8 cellular contexts compared by ENCODE assay signal in the genomic region with DNA sequence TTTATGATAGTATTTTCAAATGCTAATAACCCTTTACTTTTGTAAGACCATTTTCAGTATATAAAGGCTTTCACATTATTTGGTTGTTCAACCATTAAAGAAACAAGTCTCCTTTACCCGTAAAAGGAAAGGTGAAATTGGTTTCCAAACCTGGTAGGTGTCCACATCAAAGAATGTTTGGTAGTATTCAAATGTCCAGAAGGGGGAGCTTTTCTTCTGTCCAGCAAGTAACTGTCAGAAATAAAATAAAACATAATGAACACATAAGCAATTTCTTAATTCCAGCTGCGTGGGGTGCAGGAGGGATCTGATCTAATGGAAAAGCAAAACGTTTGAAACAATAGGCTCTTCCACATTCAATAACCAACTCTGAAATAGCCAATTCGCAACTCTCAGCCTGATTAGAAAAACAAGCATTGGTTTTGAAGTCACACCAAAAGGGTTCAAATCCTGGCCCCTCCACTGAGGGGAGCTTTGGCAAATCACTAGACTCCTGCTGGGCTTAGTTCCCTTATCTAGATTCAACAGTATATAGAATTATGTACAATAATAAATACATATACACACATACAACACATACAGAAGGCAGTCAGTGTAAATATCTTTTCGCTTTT. TPM values are rescaled to one million over a fixed set of nuclear protein-coding genes. Genes with fewer than 3 reads are reported as not detected.
A peak's percentile ranks its signal among the peaks of the same experiment; 100 is the strongest.
DNase-seq lines count a peak whose midpoint lies in the region; ATAC-seq, FAIRE-seq and TF ChIP-seq lines count a peak whose summit lies in the region.

No MANE protein-coding gene starts in this region.

- ATAC-seq in HepG2 = no peak
- no peak for ATAC-seq in HG03457 (IDR thresholded peaks at IDR 0.05; ENCODE audit: unreplicated experiment)

- H4K20me1 ChIP-seq in HepG2 (ENCODE audit: insufficient read depth, low read length) = no peaks in the 10 kb centered on the region

- H3K4me2 ChIP-seq in HepG2 (ENCODE audit: low read depth, low read length) = no peak overlapping the region

- intact Hi-C loops in ascending aorta (cut with DNase I) (no loop called here), HepG2 (cut with micrococcal nuclease; ENCODE audit: unreplicated experiment) (loop anchor here (1.0 kb wide), 2 partner anchors 41 to 71 kb away; no protein-coding TSS in a partner anchor), posterior cingulate gyrus (cut with DNase I) (no loop called here)

- TF ChIP-seq CTCF in ascending aorta (IDR thresholded peaks at IDR 0.05) (peak; percentile 38 to 62 (median 42)), HepG2 (CRISPR knock-in tag; IDR thresholded peaks at IDR 0.05) (peak; percentile 67)

- no peaks in the 10 kb centered on the region for H3K4me1 ChIP-seq in ascending aorta
- H3K4me1 ChIP-seq in HepG2 (ENCODE audit: insufficient read depth, low read length) = no peaks in the 10 kb centered on the region

- no peak for TF ChIP-seq EP300 in HepG2 (IDR thresholded peaks at IDR 0.05; ENCODE audit: low read depth in 2 of 2, low read length in 2 of 2)
- no peak for TF ChIP-seq EP300 in HepG2 (CRISPR knock-in tag; IDR thresholded peaks at IDR 0.05; ENCODE audit: borderline replicate concordance)

- 58% methylated on average over 5 of the region's 5 CpGs for WGBS in HepG2 (ENCODE audit: low lambda C conversion rate)

- H2AFZ ChIP-seq in HepG2 (ENCODE audit: low read length) = no peak overlapping the region

- H3K9me3 ChIP-seq in ascending aorta (no peaks in the 10 kb centered on the region), HepG2 (ENCODE audit: low read length) (no peaks in the 10 kb centered on the region)

- CTCF ChIA-PET in HepG2 (lab: Yijun Ruan, JAX; ENCODE audit: low intra/inter-chr PET ratio, low total read pairs) = interaction anchor here (0.8 to 3.2 kb wide), 7 partner anchors 17 to 81 kb away, joined by 3 to 53 read pairs (median 7); partner anchors contain the start of gene LRRC42

- H3K27ac ChIP-seq in ascending aorta (no peak overlapping the region), HepG2 (ENCODE audit: extremely low read length, insufficient read depth, low read length) (no peak overlapping the region)

- POLR2A ChIA-PET in HepG2 (lab: Yijun Ruan, JAX) = interaction anchor here (1.1 kb wide), 1 partner anchor 67 kb away, joined by 5 read pairs; the partner anchor contains the start of genes IFT25 and LRRC42

- FAIRE-seq in HepG2 (lab: Jason Lieb, UNC) = peak; percentile 59

- no peak overlapping the region for H3K9ac ChIP-seq in HepG2 (ENCODE audit: insufficient read depth, low read depth, low read length)

- peak; percentile 49; the same call in 1 of the 2 replicates for TF ChIP-seq RAD21 in HepG2 (CRISPR knock-in tag; IDR thresholded peaks at IDR 0.05)

- no TSS peak for BruUV-seq in HepG2 (replicated peaks; lab: Mats Ljungman, UMichigan)

- H3K79me2 ChIP-seq in HepG2 (ENCODE audit: insufficient read depth, low read length) = no peaks in the 10 kb centered on the region

- peaks cover 50 to 67% of the 10 kb centered on the region in 2 donors for H3K36me3 ChIP-seq in ascending aorta
- H3K36me3 ChIP-seq in HepG2 (replicated peaks in 1 of 2; ENCODE audit: control insufficient read depth in 1 of 2, insufficient read depth in 2 of 2, low read length in 2 of 2) = peaks cover 7 to 13% of the 10 kb centered on the region in 2 experiments; a peak in 4 of 5 replicates

- in situ Hi-C loops in HepG2 (cut with HindIII; ENCODE audit: extremely low pct_ligation_motif_present, low pct_unique_long_range_greater_than_20kb) = no loop called here

- no peak for TF ChIP-seq POLR2A in HepG2 (IDR thresholded peaks at IDR 0.05; ENCODE audit: insufficient read depth in 1 of 2, low read depth in 2 of 2, low read length in 2 of 2)

- H3K27me3 ChIP-seq in ascending aorta (no peaks in the 10 kb centered on the region), HepG2 (ENCODE audit: control insufficient read depth in 1 of 2, insufficient read depth in 2 of 2, low read length in 2 of 2) (no peaks in the 10 kb centered on the region)

- no peak overlapping the region for H3K4me3 ChIP-seq in ascending aorta
- H3K4me3 ChIP-seq in HepG2 (replicated peaks in 1 of 3; ENCODE audit: insufficient read depth in 1 of 3, low read depth in 2 of 3, low read length in 3 of 3) = no peak overlapping the region

- DNase-seq in NCI-H2081 (lab: John Stamatoyannopoulos, UW) (peak; percentile 45 to 55), NCI-H2081 treated with DMSO at 0.1 percent for 48 hours (lab: John Stamatoyannopoulos, UW) (no peak), NCI-H2029 treated with DMSO at 0.1 percent for 48 hours (lab: John Stamatoyannopoulos, UW) (peak; percentile 76), ascending aorta (ENCODE audit: low spot score in 2 of 2) (no peak), HepG2 (ENCODE audit: low spot score) (peak; percentile 57), posterior cingulate gyrus (no peak), T1000 (lab: John Stamatoyannopoulos, UW) (no peak)

RNA-seq across cellular contexts. Expression of gene YIPF1, which starts 11.0 kb away (rescaled TPM):
- total RNA-seq in ascending aorta = 17.0 TPM
- 19.0 and 21.1 TPM in 2 replicates for total RNA-seq in HepG2 (2016; rRNA removed; fragmentation: Illumina TruSeq; extraction: Trizol)
- total RNA-seq in HepG2 (2016; cell fraction: cytosol; rRNA removed; fragmentation: Illumina TruSeq; extraction: Trizol; ENCODE audit: low read depth) = 7.5 and 9.3 TPM in 2 replicates
- total RNA-seq in HepG2 (2016; cell fraction: insoluble cytoplasmic fraction; rRNA removed; fragmentation: Illumina TruSeq; extraction: Trizol) = 18.1 and 18.6 TPM in 2 replicates
- total RNA-seq in HepG2 (2016; cell fraction: membrane; rRNA removed; fragmentation: Illumina TruSeq; extraction: Trizol) = 16.3 and 17.7 TPM in 2 replicates
- total RNA-seq in HepG2 (2016; cell fraction: nucleus; rRNA removed; fragmentation: Illumina TruSeq; extraction: Trizol) = 17.0 and 19.0 TPM in 2 replicates
- 30.8 and 31.9 TPM in 2 replicates for polyA plus RNA-seq in HepG2 (2011; rRNA removed)
- 23.5 and 33.7 TPM in 2 replicates for polyA plus RNA-seq in HepG2 (2011; cell fraction: cytosol; rRNA removed)
- polyA plus RNA-seq in HepG2 (2011; cell fraction: nucleus; rRNA removed) = 13.9 and 16.7 TPM in 2 replicates
- 13.4 and 20.3 TPM in 2 replicates for polyA plus RNA-seq in HepG2 (2012)
- 7.9 and 13.0 TPM in 2 replicates for polyA plus RNA-seq in HepG2 (2016; cell fraction: cytosol; fragmentation: Illumina TruSeq; extraction: Trizol; ENCODE audit: low read depth)
- polyA plus RNA-seq in HepG2 (2016; cell fraction: insoluble cytoplasmic fraction; fragmentation: Illumina TruSeq; extraction: Trizol; ENCODE audit: low read depth) = 20.3 and 20.4 TPM in 2 replicates
- 14.9 and 17.0 TPM in 2 replicates for polyA plus RNA-seq in HepG2 (2016; cell fraction: membrane; fragmentation: Illumina TruSeq; extraction: Trizol; ENCODE audit: low read depth)
- polyA plus RNA-seq in HepG2 (2016; cell fraction: nucleus; fragmentation: Illumina TruSeq; extraction: Trizol; ENCODE audit: insufficient read depth, low read depth) = 24.4 and 26.4 TPM in 2 replicates
- 26.9 and 28.2 TPM in 2 replicates for polyA minus RNA-seq in HepG2 (2011; rRNA and poly(A)+ RNA removed; ENCODE audit: low replicate concordance)
- 9.4 and 12.6 TPM in 2 replicates for polyA minus RNA-seq in HepG2 (2011; cell fraction: cytosol; rRNA and poly(A)+ RNA removed)
- 10.3 and 15.3 TPM in 2 replicates for polyA minus RNA-seq in HepG2 (2011; cell fraction: nucleus; rRNA and poly(A)+ RNA removed)

RNA-seq across cellular contexts. Expression of gene DIO1, which starts 15.4 kb away (rescaled TPM):
- total RNA-seq in ascending aorta (not detected), HepG2 (2016; rRNA removed; fragmentation: Illumina TruSeq; extraction: Trizol) (31.1 and 45.6 TPM in 2 replicates)
- total RNA-seq in HepG2 (2016; cell fraction: cytosol; rRNA removed; fragmentation: Illumina TruSeq; extraction: Trizol; ENCODE audit: low read depth) = 6.5 and 7.5 TPM in 2 replicates
- 32.5 and 46.6 TPM in 2 replicates for total RNA-seq in HepG2 (2016; cell fraction: insoluble cytoplasmic fraction; rRNA removed; fragmentation: Illumina TruSeq; extraction: Trizol)
- 19.8 and 20.1 TPM in 2 replicates for total RNA-seq in HepG2 (2016; cell fraction: membrane; rRNA removed; fragmentation: Illumina TruSeq; extraction: Trizol)
- 40.7 and 43.4 TPM in 2 replicates for total RNA-seq in HepG2 (2016; cell fraction: nucleus; rRNA removed; fragmentation: Illumina TruSeq; extraction: Trizol)
- 13.5 and 16.3 TPM in 2 replicates for polyA plus RNA-seq in HepG2 (2011; rRNA removed)
- polyA plus RNA-seq in HepG2 (2011; cell fraction: cytosol; rRNA removed) = 11.0 and 14.6 TPM in 2 replicates
- polyA plus RNA-seq in HepG2 (2011; cell fraction: nucleus; rRNA removed) = 6.9 and 7.0 TPM in 2 replicates
- polyA plus RNA-seq in HepG2 (2012) = 8.0 and 13.8 TPM in 2 replicates
- 4.3 and 4.9 TPM in 2 replicates for polyA plus RNA-seq in HepG2 (2016; cell fraction: cytosol; fragmentation: Illumina TruSeq; extraction: Trizol; ENCODE audit: low read depth)
- polyA plus RNA-seq in HepG2 (2016; cell fraction: insoluble cytoplasmic fraction; fragmentation: Illumina TruSeq; extraction: Trizol; ENCODE audit: low read depth) = 27.2 and 29.7 TPM in 2 replicates
- polyA plus RNA-seq in HepG2 (2016; cell fraction: membrane; fragmentation: Illumina TruSeq; extraction: Trizol; ENCODE audit: low read depth) = 9.8 and 10.5 TPM in 2 replicates
- 59.0 and 63.1 TPM in 2 replicates for polyA plus RNA-seq in HepG2 (2016; cell fraction: nucleus; fragmentation: Illumina TruSeq; extraction: Trizol; ENCODE audit: insufficient read depth, low read depth)
- 20.1 TPM in 1 of 2 replicates, not detected in the other for polyA minus RNA-seq in HepG2 (2011; rRNA and poly(A)+ RNA removed; ENCODE audit: low replicate concordance)
- polyA minus RNA-seq in HepG2 (2011; cell fraction: cytosol; rRNA and poly(A)+ RNA removed) = 7.8 and 8.1 TPM in 2 replicates
- 13.6 and 13.8 TPM in 2 replicates for polyA minus RNA-seq in HepG2 (2011; cell fraction: nucleus; rRNA and poly(A)+ RNA removed)

RNA-seq across cellular contexts. Expression of gene NDC1, which starts 40.5 kb away (rescaled TPM):
- total RNA-seq in ascending aorta (9.3 TPM), HepG2 (2016; rRNA removed; fragmentation: Illumina TruSeq; extraction: Trizol) (44.6 and 50.9 TPM in 2 replicates)
- 14.3 TPM in 2 replicates for total RNA-seq in HepG2 (2016; cell fraction: cytosol; rRNA removed; fragmentation: Illumina TruSeq; extraction: Trizol; ENCODE audit: low read depth)
- total RNA-seq in HepG2 (2016; cell fraction: insoluble cytoplasmic fraction; rRNA removed; fragmentation: Illumina TruSeq; extraction: Trizol) = 43.8 and 49.0 TPM in 2 replicates
- 24.9 and 31.6 TPM in 2 replicates for total RNA-seq in HepG2 (2016; cell fraction: membrane; rRNA removed; fragmentation: Illumina TruSeq; extraction: Trizol)
- total RNA-seq in HepG2 (2016; cell fraction: nucleus; rRNA removed; fragmentation: Illumina TruSeq; extraction: Trizol) = 44.8 and 50.7 TPM in 2 replicates
- 20.9 and 38.1 TPM in 2 replicates for polyA plus RNA-seq in HepG2 (2011; rRNA removed)
- polyA plus RNA-seq in HepG2 (2011; cell fraction: cytosol; rRNA removed) = 19.6 and 22.9 TPM in 2 replicates
- polyA plus RNA-seq in HepG2 (2011; cell fraction: nucleus; rRNA removed) = 7.1 and 8.4 TPM in 2 replicates
- 12.2 and 17.5 TPM in 2 replicates for polyA plus RNA-seq in HepG2 (2012)
- polyA plus RNA-seq in HepG2 (2016; cell fraction: cytosol; fragmentation: Illumina TruSeq; extraction: Trizol; ENCODE audit: low read depth) = 3.9 and 4.1 TPM in 2 replicates
- 28.2 and 29.8 TPM in 2 replicates for polyA plus RNA-seq in HepG2 (2016; cell fraction: insoluble cytoplasmic fraction; fragmentation: Illumina TruSeq; extraction: Trizol; ENCODE audit: low read depth)
- polyA plus RNA-seq in HepG2 (2016; cell fraction: membrane; fragmentation: Illumina TruSeq; extraction: Trizol; ENCODE audit: low read depth) = 11.7 and 13.0 TPM in 2 replicates
- polyA plus RNA-seq in HepG2 (2016; cell fraction: nucleus; fragmentation: Illumina TruSeq; extraction: Trizol; ENCODE audit: insufficient read depth, low read depth) = 44.5 and 45.2 TPM in 2 replicates
- 112 and 221 TPM in 2 replicates for polyA minus RNA-seq in HepG2 (2011; rRNA and poly(A)+ RNA removed; ENCODE audit: low replicate concordance)
- 28.3 and 30.2 TPM in 2 replicates for polyA minus RNA-seq in HepG2 (2011; cell fraction: cytosol; rRNA and poly(A)+ RNA removed)
- polyA minus RNA-seq in HepG2 (2011; cell fraction: nucleus; rRNA and poly(A)+ RNA removed) = 15.7 and 18.4 TPM in 2 replicates

Comparison
In these comparisons a context has a peak if more than half of its experiments do, and no peak if none do; other contexts are left out.
1. DNase-seq: peak in NCI-H2081 (2 of 2), NCI-H2029 treated with DMSO at 0.1 percent for 48 hours (single experiment) and HepG2 (single experiment); none in NCI-H2081 treated with DMSO at 0.1 percent for 48 hours (single experiment), ascending aorta (0 of 2), posterior cingulate gyrus (0 of 10) and T1000 (single experiment).